Comparison of ENCODE assay signal across 16 cellular contexts in genomic region chr13:98222081-98222554, GRCh38. TPM values are rescaled to one million over a fixed set of nuclear protein-coding genes. Genes with fewer than 3 reads are reported as not detected.
DNase-seq lines count a peak whose midpoint lies in the region; TF ChIP-seq lines count a peak whose summit lies in the region.
"Had no signal": no experiment of that assay in that cellular context is flagged by ENCODE, and none has a peak within 500 bp of the region (broad histone marks: within the 10 kb centered on the region; RNA-seq: fewer than 3 reads in every experiment).

No MANE protein-coding gene starts in this region.

- H3K27me3 ChIP-seq in stomach = no peaks in the 10 kb centered on the region
- H3K27me3 ChIP-seq: cardiac muscle cell had no signal

- peaks cover 46 to 70% (median 58%) of the 10 kb centered on the region in 4 donors for H3K4me1 ChIP-seq in stomach

- TF ChIP-seq EP300 in Ishikawa (IDR thresholded peaks at IDR 0.05; ENCODE audit: borderline replicate concordance) (no peak), stomach (IDR thresholded peaks at IDR 0.05) (no peak)

- DNase-seq in SW480 (ENCODE audit: low spot score) (peak; percentile 13), glomerular visceral epithelial cell (ENCODE audit: extremely low spot score) (peak; percentile 47), stomach (peak; percentile 82), SHP77 (lab: John Stamatoyannopoulos, UW) (no peak)
- no peak for DNase-seq in stimulated activated CD4-positive, alpha-beta T cell treated with anti-CD3 and anti-CD28 coated beads, Interleukin-2, amount 100 ng/mL, for 24 hours
- DNase-seq in stimulated activated CD4-positive, alpha-beta T cell treated with anti-CD3 and anti-CD28 coated beads, Interleukin-4, amount 100 ng/mL, for 1 hour = no peak
- DNase-seq: activated CD4-positive, alpha-beta T cell treated with anti-CD3 and anti-CD28 coated beads for 1 hour; activated T-cell treated with anti-CD3 and anti-CD28 coated beads, Interleukin-2, amount 50 U/mL, for 4 hours; naive B cell; SIG-M5 had no signal

- peak overlapping the region; percentile 58 to 75 (median 72) for H3K27ac ChIP-seq in stomach
- H3K27ac ChIP-seq: cardiac muscle cell had no signal

- H3K36me3 ChIP-seq in stomach = no peaks in the 10 kb centered on the region
- H3K36me3 ChIP-seq: cardiac muscle cell had no signal

- TF ChIP-seq POLR2A in stomach (IDR thresholded peaks at IDR 0.05) = no peak

- H3K4me3 ChIP-seq in stomach = no peak overlapping the region
- H3K4me3 ChIP-seq: cardiac muscle cell, skin epidermis had no signal

- H3K9me3 ChIP-seq in stomach = no peaks in the 10 kb centered on the region

- TF ChIP-seq RAD21 in Ishikawa (IDR thresholded peaks at IDR 0.05; ENCODE audit: low read depth) = no peak

- WGBS in stomach, 5 donors = 24 to 73% (median 30%) methylated on average over 5 of the region's 5 CpGs

- intact Hi-C loops in stomach (cut with DNase I; ENCODE audit: low total_unique reads) = no loop called here

- no peak for TF ChIP-seq CTCF in stomach (IDR thresholded peaks at IDR 0.05)

TF ChIP-seq in Ishikawa, 13 proteins besides CTCF, POLR2A, EP300 and RAD21:
- TF ChIP-seq, protein P1, sequence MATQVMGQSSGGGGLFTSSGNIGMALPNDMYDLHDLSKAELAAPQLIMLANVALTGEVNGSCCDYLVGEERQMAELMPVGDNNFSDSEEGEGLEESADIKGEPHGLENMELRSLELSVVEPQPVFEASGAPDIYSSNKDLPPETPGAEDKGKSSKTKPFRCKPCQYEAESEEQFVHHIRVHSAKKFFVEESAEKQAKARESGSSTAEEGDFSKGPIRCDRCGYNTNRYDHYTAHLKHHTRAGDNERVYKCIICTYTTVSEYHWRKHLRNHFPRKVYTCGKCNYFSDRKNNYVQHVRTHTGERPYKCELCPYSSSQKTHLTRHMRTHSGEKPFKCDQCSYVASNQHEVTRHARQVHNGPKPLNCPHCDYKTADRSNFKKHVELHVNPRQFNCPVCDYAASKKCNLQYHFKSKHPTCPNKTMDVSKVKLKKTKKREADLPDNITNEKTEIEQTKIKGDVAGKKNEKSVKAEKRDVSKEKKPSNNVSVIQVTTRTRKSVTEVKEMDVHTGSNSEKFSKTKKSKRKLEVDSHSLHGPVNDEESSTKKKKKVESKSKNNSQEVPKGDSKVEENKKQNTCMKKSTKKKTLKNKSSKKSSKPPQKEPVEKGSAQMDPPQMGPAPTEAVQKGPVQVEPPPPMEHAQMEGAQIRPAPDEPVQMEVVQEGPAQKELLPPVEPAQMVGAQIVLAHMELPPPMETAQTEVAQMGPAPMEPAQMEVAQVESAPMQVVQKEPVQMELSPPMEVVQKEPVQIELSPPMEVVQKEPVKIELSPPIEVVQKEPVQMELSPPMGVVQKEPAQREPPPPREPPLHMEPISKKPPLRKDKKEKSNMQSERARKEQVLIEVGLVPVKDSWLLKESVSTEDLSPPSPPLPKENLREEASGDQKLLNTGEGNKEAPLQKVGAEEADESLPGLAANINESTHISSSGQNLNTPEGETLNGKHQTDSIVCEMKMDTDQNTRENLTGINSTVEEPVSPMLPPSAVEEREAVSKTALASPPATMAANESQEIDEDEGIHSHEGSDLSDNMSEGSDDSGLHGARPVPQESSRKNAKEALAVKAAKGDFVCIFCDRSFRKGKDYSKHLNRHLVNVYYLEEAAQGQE (IDR thresholded peaks at IDR 0.05; ENCODE audit: low read depth) = no peak
- TF ChIP-seq NFIC (IDR thresholded peaks at IDR 0.05) (0 out of 2 replicates have a peak, but pooled peaks have one; percentile 12), CREB1 (IDR thresholded peaks at IDR 0.05; ENCODE audit: low read depth) (no peak), YY1 (IDR thresholded peaks at IDR 0.05; ENCODE audit: low read depth) (no peak), TEAD4 (IDR thresholded peaks at IDR 0.05) (0 out of 2 replicates have a peak, but pooled peaks have one; percentile 36), TCF12 (IDR thresholded peaks at IDR 0.05; ENCODE audit: low read depth) (no peak), ZBTB7A (IDR thresholded peaks at IDR 0.05; ENCODE audit: low read depth) (no peak), FOXM1 (IDR thresholded peaks at IDR 0.05; ENCODE audit: borderline replicate concordance, low read depth) (no peak), CEBPB (IDR thresholded peaks at IDR 0.05) (no peak), EGR1 (IDR thresholded peaks at IDR 0.05) (no peak), TAF1 (IDR thresholded peaks at IDR 0.05; ENCODE audit: low read depth) (no peak)
- TF ChIP-seq, protein P2, sequence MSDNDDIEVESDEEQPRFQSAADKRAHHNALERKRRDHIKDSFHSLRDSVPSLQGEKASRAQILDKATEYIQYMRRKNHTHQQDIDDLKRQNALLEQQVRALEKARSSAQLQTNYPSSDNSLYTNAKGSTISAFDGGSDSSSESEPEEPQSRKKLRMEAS (IDR thresholded peaks at IDR 0.05) = no peak
- TF ChIP-seq, protein P3, sequence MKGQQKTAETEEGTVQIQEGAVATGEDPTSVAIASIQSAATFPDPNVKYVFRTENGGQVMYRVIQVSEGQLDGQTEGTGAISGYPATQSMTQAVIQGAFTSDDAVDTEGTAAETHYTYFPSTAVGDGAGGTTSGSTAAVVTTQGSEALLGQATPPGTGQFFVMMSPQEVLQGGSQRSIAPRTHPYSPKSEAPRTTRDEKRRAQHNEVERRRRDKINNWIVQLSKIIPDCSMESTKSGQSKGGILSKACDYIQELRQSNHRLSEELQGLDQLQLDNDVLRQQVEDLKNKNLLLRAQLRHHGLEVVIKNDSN (IDR thresholded peaks at IDR 0.05) = no peak

RNA-seq across cellular contexts. Expression of gene RNF113B, which starts 45.0 kb away (rescaled TPM):
- not detected for total RNA-seq in stomach
- not detected for polyA plus RNA-seq in stomach
- total RNA-seq: activated T-cell treated with anti-CD3 and anti-CD28 coated beads, Interleukin-2, amount 50 U/mL, for 4 hours; cardiac muscle cell; fibroblast of lung; MCF 10A had no signal
- polyA plus RNA-seq: fibroblast of lung, thymus had no signal

Comparison
In these comparisons a context has a peak if more than half of its experiments do, and no peak if none do; other contexts are left out.
1. DNase-seq: peak in SW480 (single experiment), glomerular visceral epithelial cell (single experiment) and stomach (single experiment); none in stimulated activated CD4-positive, alpha-beta T cell treated with anti-CD3 and anti-CD28 coated beads, Interleukin-2, amount 100 ng/mL, for 24 hours (0 of 2), stimulated activated CD4-positive, alpha-beta T cell treated with anti-CD3 and anti-CD28 coated beads, Interleukin-4, amount 100 ng/mL, for 1 hour (single experiment) and SHP77 (0 of 2).